ENCODE assay signal across 36 cellular contexts in genomic region chr22:22742641-22743040, GRCh38.
"Had no signal": no experiment of that assay in that cellular context is flagged by ENCODE, and none has a peak within 500 bp of the region (broad histone marks: within the 10 kb centered on the region; RNA-seq: fewer than 3 reads in every experiment).

No MANE protein-coding gene starts in this region.

- H3K9me3 ChIP-seq: adrenal gland, body of pancreas, breast epithelium had no signal

- ATAC-seq: activated CD8-positive, alpha-beta T cell treated with anti-CD3 and anti-CD28 coated beads for 36 hours; activated naive CD4-positive, alpha-beta T cell treated with anti-CD3 and anti-CD28 coated beads, Interleukin-2, amount 50 U/mL, for 72 hours; activated T-cell treated with anti-CD3 and anti-CD28 coated beads, Interleukin-2, amount 50 U/mL, for 4 hours; activated T-cell treated with anti-CD3 and anti-CD28 coated beads, Interleukin-2, amount 50 U/mL, for 72 hours; activated T-helper 17 cell treated with anti-CD3 and anti-CD28 coated beads, Interleukin-2, amount 50 U/mL, for 72 hours; body of pancreas had no signal

- H3K27ac Mint-ChIP-seq: activated B cell treated with CpG ODN at 0.5 μM for 24 hours; activated CD4-positive, alpha-beta memory T cell treated with anti-CD3 and anti-CD28 coated beads for 36 hours; activated CD4-positive, alpha-beta T cell treated with anti-CD3 and anti-CD28 coated beads, Interleukin-2, amount 10 ng/mL, durations not matched to agents 24 days and 14 days; activated CD8-positive, alpha-beta T cell treated with anti-CD3 and anti-CD28 coated beads for 36 hours; activated naive CD4-positive, alpha-beta T cell treated with anti-CD3 and anti-CD28 coated beads for 36 hours; activated naive CD4-positive, alpha-beta T cell treated with anti-CD3 and anti-CD28 coated beads, Interleukin-2, amount 50 U/mL, for 72 hours; activated naive CD8-positive, alpha-beta T cell treated with anti-CD3 and anti-CD28 coated beads for 36 hours; activated T-cell treated with anti-CD3 and anti-CD28 coated beads, Interleukin-2, amount 50 U/mL, for 72 hours; activated T-helper 1 cell treated with anti-CD3 and anti-CD28 coated beads, Interleukin-12 subunit alpha, Interleukin-12 subunit beta, Interleukin-2, Interleukin-4 antibody, amounts not matched to agents 30 ng/mL and 10 ng/mL and 1 ng/mL, durations not matched to agents 14 hours and 24 hours and 36 hours; activated T-helper 17 cell treated with anti-CD3 and anti-CD28 coated beads, Interleukin-2, amount 50 U/mL, for 72 hours; T-helper 1 cell treated with Interleukin-12 subunit alpha and Interleukin-12 subunit beta and Interleukin-4 antibody, amounts not matched to agents 30 μg/mL and 1 μg/mL, for 36 hours; T-helper 2 cell treated with Interferon-gamma antibody and Interleukin-4, amounts not matched to agents 5 μg/mL and 100 μg/mL, for 36 hours had no signal

- H3K4me1 ChIP-seq: adrenal gland, body of pancreas, breast epithelium had no signal

- H3K4me1 Mint-ChIP-seq: activated CD4-positive, alpha-beta T cell treated with anti-CD3 and anti-CD28 coated beads, Interleukin-2, amount 10 ng/mL, durations not matched to agents 24 days and 14 days; activated naive CD8-positive, alpha-beta T cell treated with anti-CD3 and anti-CD28 coated beads for 36 hours; activated T-helper 17 cell treated with anti-CD3 and anti-CD28 coated beads, Interleukin-2, amount 50 U/mL, for 72 hours had no signal

- H3K27me3 ChIP-seq: body of pancreas had no signal

- DNase-seq: activated B cell treated with CpG ODN at 0.5 μM for 24 hours; activated CD4-positive, alpha-beta memory T cell treated with anti-CD3 and anti-CD28 coated beads for 36 hours; activated CD4-positive, alpha-beta T cell treated with anti-CD3 and anti-CD28 coated beads for 4 hours; activated CD4-positive, alpha-beta T cell treated with anti-CD3 and anti-CD28 coated beads, Interleukin-2, amount 10 ng/mL, durations not matched to agents 24 days and 14 days; activated CD4-positive, alpha-beta T cell treated with anti-CD3 and anti-CD28 coated beads, Interleukin-2, amount 50 U/mL, for 1 hour; activated CD4-positive, alpha-beta T cell treated with anti-CD3 and anti-CD28 coated beads, Interleukin-2, amount 50 U/mL, for 4 hours; activated CD4-positive, CD25-positive, alpha-beta regulatory T cell treated with anti-CD3 and anti-CD28 coated beads, Interleukin-2, amount 50 U/mL, for 72 hours; activated CD8-positive, alpha-beta memory T cell treated with anti-CD3 and anti-CD28 coated beads, Interleukin-2, amount 50 U/mL, for 4 hours; activated CD8-positive, alpha-beta T cell treated with anti-CD3 and anti-CD28 coated beads for 36 hours; activated effector memory CD4-positive, alpha-beta T cell treated with anti-CD3 and anti-CD28 coated beads, Interleukin-2, amount 50 U/mL, for 16 hours; activated gamma-delta T cell treated with Interleukin-2 at 50 U/mL for 16 hours; activated naive CD4-positive, alpha-beta T cell; activated naive CD4-positive, alpha-beta T cell treated with anti-CD3 and anti-CD28 coated beads for 36 hours; activated naive CD4-positive, alpha-beta T cell treated with anti-CD3 and anti-CD28 coated beads, Interleukin-2, amount 50 U/mL, for 16 hours; activated naive CD8-positive, alpha-beta T cell treated with anti-CD3 and anti-CD28 coated beads for 36 hours; activated T-cell treated with anti-CD3 and anti-CD28 coated beads for 4 hours; activated T-cell treated with anti-CD3 and anti-CD28 coated beads, Interleukin-2, amount 50 U/mL, for 1 hour; activated T-cell treated with anti-CD3 and anti-CD28 coated beads, Interleukin-2, amount 50 U/mL, for 4 hours; activated T-cell treated with anti-CD3 and anti-CD28 coated beads, Interleukin-2, amount 50 U/mL, for 72 hours; adrenal gland; amniotic stem cell; aorta; body of pancreas; brain microvascular endothelial cell; central memory CD4-positive, alpha-beta T cell; T-helper 2 cell; T-helper 9 cell had no signal

- H3K36me3 Mint-ChIP-seq: activated CD4-positive, alpha-beta memory T cell treated with anti-CD3 and anti-CD28 coated beads for 36 hours; activated naive CD4-positive, alpha-beta T cell treated with anti-CD3 and anti-CD28 coated beads, Interleukin-2, amount 50 U/mL, for 72 hours; activated naive CD8-positive, alpha-beta T cell treated with anti-CD3 and anti-CD28 coated beads for 36 hours had no signal

- FAIRE-seq: astrocyte, TTC549 had no signal

- H3K27ac ChIP-seq: adrenal gland, body of pancreas, brain microvascular endothelial cell, breast epithelium, VCaP had no signal

- H3K4me3 ChIP-seq: adrenal gland, body of pancreas, breast epithelium had no signal

- H3K9me3 Mint-ChIP-seq: activated B cell treated with CpG ODN at 0.5 μM for 24 hours; activated CD4-positive, alpha-beta memory T cell treated with anti-CD3 and anti-CD28 coated beads for 36 hours; activated CD4-positive, alpha-beta T cell treated with anti-CD3 and anti-CD28 coated beads, Interleukin-2, amount 10 ng/mL, durations not matched to agents 24 days and 14 days; activated CD8-positive, alpha-beta T cell treated with anti-CD3 and anti-CD28 coated beads for 36 hours; activated naive CD4-positive, alpha-beta T cell treated with anti-CD3 and anti-CD28 coated beads for 36 hours; activated naive CD4-positive, alpha-beta T cell treated with anti-CD3 and anti-CD28 coated beads, Interleukin-2, amount 50 U/mL, for 72 hours; activated naive CD8-positive, alpha-beta T cell treated with anti-CD3 and anti-CD28 coated beads for 36 hours; activated T-cell treated with anti-CD3 and anti-CD28 coated beads, Interleukin-2, amount 50 U/mL, for 4 hours; activated T-cell treated with anti-CD3 and anti-CD28 coated beads, Interleukin-2, amount 50 U/mL, for 72 hours; activated T-helper 1 cell treated with anti-CD3 and anti-CD28 coated beads, Interleukin-12 subunit alpha, Interleukin-12 subunit beta, Interleukin-2, Interleukin-4 antibody, amounts not matched to agents 30 ng/mL and 10 ng/mL and 1 ng/mL, durations not matched to agents 14 hours and 24 hours and 36 hours; activated T-helper 17 cell treated with anti-CD3 and anti-CD28 coated beads, Interleukin-2, amount 50 U/mL, for 72 hours; T-helper 1 cell treated with Interleukin-12 subunit alpha and Interleukin-12 subunit beta and Interleukin-4 antibody, amounts not matched to agents 30 μg/mL and 1 μg/mL, for 36 hours; T-helper 2 cell treated with Interferon-gamma antibody and Interleukin-4, amounts not matched to agents 5 μg/mL and 100 μg/mL, for 36 hours had no signal

- H3K36me3 ChIP-seq: adrenal gland, brain microvascular endothelial cell, breast epithelium had no signal

- H3K4me3 Mint-ChIP-seq: activated B cell treated with CpG ODN at 0.5 μM for 24 hours; activated CD4-positive, alpha-beta memory T cell treated with anti-CD3 and anti-CD28 coated beads for 36 hours; activated CD4-positive, alpha-beta T cell treated with anti-CD3 and anti-CD28 coated beads, Interleukin-2, amount 10 ng/mL, durations not matched to agents 24 days and 14 days; activated CD8-positive, alpha-beta T cell treated with anti-CD3 and anti-CD28 coated beads for 36 hours; activated naive CD4-positive, alpha-beta T cell treated with anti-CD3 and anti-CD28 coated beads for 36 hours; activated naive CD8-positive, alpha-beta T cell treated with anti-CD3 and anti-CD28 coated beads for 36 hours; activated T-cell treated with anti-CD3 and anti-CD28 coated beads, Interleukin-2, amount 50 U/mL, for 4 hours; activated T-cell treated with anti-CD3 and anti-CD28 coated beads, Interleukin-2, amount 50 U/mL, for 72 hours; activated T-helper 1 cell treated with anti-CD3 and anti-CD28 coated beads, Interleukin-12 subunit alpha, Interleukin-12 subunit beta, Interleukin-2, Interleukin-4 antibody, amounts not matched to agents 30 ng/mL and 10 ng/mL and 1 ng/mL, durations not matched to agents 14 hours and 24 hours and 36 hours; activated T-helper 17 cell treated with anti-CD3 and anti-CD28 coated beads, Interleukin-2, amount 50 U/mL, for 72 hours; T-helper 1 cell treated with Interleukin-12 subunit alpha and Interleukin-12 subunit beta and Interleukin-4 antibody, amounts not matched to agents 30 μg/mL and 1 μg/mL, for 36 hours; T-helper 2 cell treated with Interferon-gamma antibody and Interleukin-4, amounts not matched to agents 5 μg/mL and 100 μg/mL, for 36 hours had no signal
